9 cellular contexts compared by ENCODE assay signal in the genomic region with DNA sequence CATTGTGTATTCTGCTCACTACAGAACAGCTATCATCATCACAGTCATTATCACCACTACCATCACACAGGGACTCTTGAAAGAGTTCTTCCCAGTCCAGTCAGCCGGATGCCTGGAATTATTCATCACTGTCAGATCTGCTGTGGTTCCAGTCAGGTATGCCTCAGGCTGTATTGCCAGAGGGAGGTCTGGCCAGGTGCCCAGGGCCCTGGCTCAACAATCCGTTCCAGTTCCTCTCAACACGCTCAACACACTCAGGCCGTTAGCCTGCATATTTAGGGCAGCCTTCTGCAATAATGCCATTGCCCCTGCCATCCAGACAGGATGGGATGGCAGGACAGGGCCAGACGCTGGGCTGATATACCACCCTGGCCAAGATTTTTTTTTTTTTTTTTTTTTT. TPM values are rescaled to one million over a fixed set of nuclear protein-coding genes. Genes with fewer than 3 reads are reported as not detected.
DNase-seq lines count a peak whose midpoint lies in the region; ATAC-seq and TF ChIP-seq lines count a peak whose summit lies in the region.
"Had no signal": no experiment of that assay in that cellular context is flagged by ENCODE, and none has a peak within 500 bp of the region (broad histone marks: within the 10 kb centered on the region; RNA-seq: fewer than 3 reads in every experiment).

No MANE protein-coding gene starts in this region.

- no peak overlapping the region for H3K4me3 Mint-ChIP-seq in stimulated activated effector memory CD8-positive, alpha-beta T cell treated with anti-CD3 and anti-CD28 coated beads, Interleukin-12 subunit alpha, Interleukin-12 subunit beta, amount 100 ng/mL, for 72 hours
- H3K4me3 Mint-ChIP-seq: T-helper 1 cell treated with Interleukin-12 subunit alpha and Interleukin-12 subunit beta and Interleukin-4 antibody, amounts not matched to agents 30 μg/mL and 1 μg/mL, for 36 hours had no signal

- no peaks in the 10 kb centered on the region for H3K4me1 ChIP-seq in left lung

- H3K27me3 ChIP-seq in left lung, result no peaks in the 10 kb centered on the region

- DNase-seq in AG10803 (ENCODE audit: low read depth) (peak; percentile 95), NCI-H128 (lab: John Stamatoyannopoulos, UW; ENCODE audit: unreplicated experiment) (peak; percentile 14), astrocyte of the hippocampus (ENCODE audit: low read depth, low spot score) (peak; percentile 99), left lung (peak; percentile 70 to 85), HuH-7.5 (ENCODE audit: low spot score) (no peak)
- DNase-seq in stimulated activated effector memory CD8-positive, alpha-beta T cell treated with anti-CD3 and anti-CD28 coated beads, Interleukin-12 subunit alpha, Interleukin-12 subunit beta, amount 100 ng/mL, for 72 hours (ENCODE audit: low spot score in 2 of 2), result no peak

- no peak overlapping the region for H3K27ac ChIP-seq in left lung

- TF ChIP-seq CTCF in AG10803 (conservative IDR thresholded peaks at IDR 0.05; ENCODE audit: low read length) (no peak), left lung (IDR thresholded peaks at IDR 0.05) (no peak)

- no peaks in the 10 kb centered on the region for H3K9me3 Mint-ChIP-seq in stimulated activated effector memory CD8-positive, alpha-beta T cell treated with anti-CD3 and anti-CD28 coated beads, Interleukin-12 subunit alpha, Interleukin-12 subunit beta, amount 100 ng/mL, for 72 hours
- H3K9me3 Mint-ChIP-seq: T-helper 1 cell treated with Interleukin-12 subunit alpha and Interleukin-12 subunit beta and Interleukin-4 antibody, amounts not matched to agents 30 μg/mL and 1 μg/mL, for 36 hours had no signal

- no peak overlapping the region for H3K27ac Mint-ChIP-seq in stimulated activated effector memory CD8-positive, alpha-beta T cell treated with anti-CD3 and anti-CD28 coated beads, Interleukin-12 subunit alpha, Interleukin-12 subunit beta, amount 100 ng/mL, for 72 hours
- H3K27ac Mint-ChIP-seq: T-helper 1 cell treated with Interleukin-12 subunit alpha and Interleukin-12 subunit beta and Interleukin-4 antibody, amounts not matched to agents 30 μg/mL and 1 μg/mL, for 36 hours had no signal

- peak; percentile 77 for ATAC-seq in left lung
- ATAC-seq in HG03135 (IDR thresholded peaks at IDR 0.05; ENCODE audit: unreplicated experiment), result no peak
- ATAC-seq in HG02973 (IDR thresholded peaks at IDR 0.05; ENCODE audit: unreplicated experiment), result no peak
- no peak for ATAC-seq in stimulated activated effector memory CD8-positive, alpha-beta T cell treated with anti-CD3 and anti-CD28 coated beads, Interleukin-12 subunit alpha, Interleukin-12 subunit beta, amount 100 ng/mL, for 72 hours

- H3K36me3 Mint-ChIP-seq in stimulated activated effector memory CD8-positive, alpha-beta T cell treated with anti-CD3 and anti-CD28 coated beads, Interleukin-12 subunit alpha, Interleukin-12 subunit beta, amount 100 ng/mL, for 72 hours, result peaks cover 77% of the 10 kb centered on the region

- intact Hi-C loops in left lung (cut with DNase I), result no loop called here

- peaks cover 6% of the 10 kb centered on the region for H3K4me1 Mint-ChIP-seq in stimulated activated effector memory CD8-positive, alpha-beta T cell treated with anti-CD3 and anti-CD28 coated beads, Interleukin-12 subunit alpha, Interleukin-12 subunit beta, amount 100 ng/mL, for 72 hours

- no peaks in the 10 kb centered on the region for H3K9me3 ChIP-seq in left lung

- H3K4me3 ChIP-seq in AG10803 (ENCODE audit: low read length) (no peak overlapping the region), left lung (no peak overlapping the region)

- H3K36me3 ChIP-seq in left lung, result peaks cover 0 to 100% of the 10 kb centered on the region in 2 donors

RNA-seq across cellular contexts. Expression of gene RASL10A, which starts 28.6 kb away (rescaled TPM):
- total RNA-seq in left lung, result 1 to 10 TPM in 1 of 2 donors, under 1 TPM in 1; 0.96 to 1.8 TPM

RNA-seq across cellular contexts. Expression of gene GAS2L1, which starts 37.7 kb away (rescaled TPM):
- total RNA-seq in left lung, result 10 to 100 TPM; 30.6 to 32.6 TPM

RNA-seq across cellular contexts. Expression of gene AP1B1, which starts 44.2 kb away (rescaled TPM):
- total RNA-seq in left lung, result 10 to 100 TPM; 71.6 to 99.1 TPM

Comparison
In these comparisons a context has a peak if more than half of its experiments do, and no peak if none do; other contexts are left out.
1. DNase-seq: peak in AG10803 (single experiment), NCI-H128 (single experiment), astrocyte of the hippocampus (single experiment) and left lung (2 of 2); none in stimulated activated effector memory CD8-positive, alpha-beta T cell treated with anti-CD3 and anti-CD28 coated beads, Interleukin-12 subunit alpha, Interleukin-12 subunit beta, amount 100 ng/mL, for 72 hours (0 of 2) and HuH-7.5 (single experiment).